In the genomic region with DNA sequence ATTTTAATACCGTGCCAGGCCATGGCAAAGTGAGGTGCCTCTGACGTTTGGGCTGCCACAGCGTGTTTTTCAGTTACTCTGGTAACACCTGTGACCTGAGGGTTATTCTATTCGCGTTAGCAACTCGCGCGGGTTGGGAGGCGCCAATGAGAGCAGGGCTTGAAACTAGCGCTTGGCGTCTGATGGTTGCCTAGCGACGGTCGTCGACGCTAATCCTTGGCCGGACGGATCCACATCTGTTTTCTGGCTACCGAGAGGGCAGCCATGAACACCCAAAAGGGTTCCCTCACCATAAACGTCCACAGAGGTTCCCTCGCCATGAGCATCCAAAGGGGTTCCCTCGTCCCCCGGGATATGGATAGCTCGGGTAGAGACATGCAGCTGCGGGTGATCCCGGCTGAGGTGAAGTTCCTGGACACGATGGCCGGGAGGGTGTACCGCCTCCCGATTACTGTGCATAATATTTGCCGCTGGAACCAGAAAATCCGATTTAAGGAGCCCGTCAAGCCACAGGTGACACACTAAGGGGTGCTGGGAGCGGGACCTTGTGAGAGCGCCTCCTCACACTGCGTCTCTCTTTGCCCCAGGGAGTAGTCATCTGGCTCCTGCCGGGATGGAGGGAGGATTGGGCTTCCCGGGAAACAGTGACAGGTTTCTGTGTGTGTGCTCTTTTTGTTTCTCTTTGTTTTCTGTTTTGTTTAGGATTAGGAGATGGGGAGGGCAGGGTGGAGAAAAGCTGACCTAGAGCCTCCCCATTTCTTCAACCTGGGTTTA, we compare ENCODE assay signal across 10 cellular contexts. TPM values are rescaled to one million over a fixed set of nuclear protein-coding genes. Genes with fewer than 3 reads are reported as not detected.
DNase-seq lines count a peak whose midpoint lies in the region; ATAC-seq lines count a peak whose summit lies in the region.
"Had no signal": no experiment of that assay in that cellular context is flagged by ENCODE, and none has a peak within 500 bp of the region (broad histone marks: within the 10 kb centered on the region; RNA-seq: fewer than 3 reads in every experiment).

A gene with protein sequence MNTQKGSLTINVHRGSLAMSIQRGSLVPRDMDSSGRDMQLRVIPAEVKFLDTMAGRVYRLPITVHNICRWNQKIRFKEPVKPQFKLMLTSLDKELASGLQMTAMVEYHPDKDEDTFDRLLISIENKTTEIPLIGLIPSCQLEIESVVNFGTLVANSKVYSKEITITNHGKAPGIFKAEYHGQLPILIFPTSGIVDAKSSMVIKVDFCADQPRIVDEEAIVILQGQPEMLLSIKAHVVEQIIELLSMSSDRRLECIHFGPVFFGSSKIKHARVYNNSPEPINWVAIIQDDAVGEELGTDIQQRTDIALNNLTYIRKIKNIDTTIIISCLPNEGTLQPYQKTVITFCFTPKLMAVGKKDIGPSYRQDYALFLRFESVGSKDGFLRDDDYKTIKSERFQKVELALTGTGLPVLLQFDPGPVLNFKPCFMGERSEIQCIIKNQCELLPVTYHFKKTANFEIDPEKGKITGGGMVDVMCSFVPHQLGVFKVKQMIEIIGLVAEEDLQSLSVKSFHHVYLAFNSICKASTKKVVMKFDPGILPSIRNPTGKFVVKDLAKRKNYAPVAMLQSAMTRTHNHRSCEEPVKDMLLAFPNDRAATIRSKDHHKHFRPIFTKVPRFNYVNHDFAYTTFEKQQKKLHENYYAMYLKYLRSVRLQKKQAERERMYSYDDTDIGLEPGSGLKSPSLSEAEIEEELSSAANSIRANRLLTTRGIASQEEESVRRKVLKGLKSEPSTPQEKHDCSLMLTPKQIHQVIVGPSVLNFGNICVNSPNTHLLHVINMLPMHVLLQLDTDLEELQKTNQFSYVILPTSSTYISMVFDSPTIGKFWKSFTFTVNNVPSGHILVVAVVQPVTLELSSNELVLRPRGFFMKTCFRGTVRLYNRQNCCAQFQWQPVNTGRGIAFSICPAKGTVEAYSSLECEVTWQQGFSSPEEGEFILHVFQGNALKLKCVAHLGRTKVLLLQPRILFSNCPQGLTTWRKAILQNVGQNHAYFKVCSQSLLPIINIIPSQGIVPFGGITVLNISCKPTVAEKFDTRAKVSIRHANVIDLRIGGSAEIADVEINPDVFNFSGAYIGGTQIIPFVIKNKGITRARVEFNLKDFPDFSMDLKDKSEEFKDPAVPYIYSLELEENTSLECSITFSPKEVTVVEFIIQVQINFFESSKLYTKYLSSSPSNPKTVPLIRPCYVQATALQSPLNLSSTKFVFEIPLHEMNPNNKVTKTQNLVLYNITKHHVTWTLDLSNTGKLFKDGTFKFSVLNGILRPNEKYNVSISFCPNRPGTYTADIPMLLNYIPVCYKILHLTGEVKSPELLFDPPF (N-terminal part only) (plus strand): TSS at position 199 of the 774 bp plus-strand sequence. CDS start 66 bp downstream, at position 265.

- H3K27ac ChIP-seq in right cardiac atrium (ENCODE audit: low read length), result no peak within 1 kb of the TSS

- ATAC-seq in right cardiac atrium (peak in 1 of 2 donors; percentile 57), HG03175 (IDR thresholded peaks at IDR 0.05; ENCODE audit: unreplicated experiment) (no peak), GM21619 (IDR thresholded peaks at IDR 0.05; ENCODE audit: unreplicated experiment) (no peak), GM19035 (IDR thresholded peaks at IDR 0.05; ENCODE audit: unreplicated experiment) (no peak)

- 2% methylated on average over 38 of the region's 38 CpGs for WGBS in right cardiac atrium

- intact Hi-C loops in right cardiac atrium (cut with DNase I) (no loop called here), posterior vena cava (cut with DNase I) (no loop called here)

- peak within 1 kb of the TSS; percentile 31 for H3K4me3 ChIP-seq in right cardiac atrium (ENCODE audit: low read length)

- no peaks in the 10 kb centered on the region for H3K4me1 ChIP-seq in right cardiac atrium (ENCODE audit: control insufficient read depth, insufficient read depth, low read length)

- peak; percentile 46 for DNase-seq in H4 (ENCODE audit: low spot score)
- peak; percentile 24 for DNase-seq in NCI-H82 treated with DMSO at 0.1 percent for 48 hours (lab: John Stamatoyannopoulos, UW; ENCODE audit: unreplicated experiment)
- peak; percentile 22 to 60 (median 56) for DNase-seq in right cardiac atrium
- peak; percentile 69 for DNase-seq in posterior vena cava (ENCODE audit: low spot score)
- no peak for DNase-seq in activated CD4-positive, alpha-beta T cell treated with anti-CD3 and anti-CD28 coated beads, Interleukin-2, amount 50 U/mL, for 1 hour
- DNase-seq: activated CD4-positive, alpha-beta T cell treated with anti-CD3 and anti-CD28 coated beads, Interleukin-2, amount 10 ng/mL, durations not matched to agents 7 days and 5 days; foreskin melanocyte had no signal

- H3K27me3 ChIP-seq in right cardiac atrium (ENCODE audit: control insufficient read depth, insufficient read depth), result no peaks in the 10 kb centered on the region

- H3K9me3 ChIP-seq in right cardiac atrium (ENCODE audit: control insufficient read depth, low read length), result no peaks in the 10 kb centered on the region

RNA-seq across cellular contexts. Expression of the gene that starts here (rescaled TPM):
- 0.84 and 1.6 TPM in 2 replicates for total RNA-seq in H4 (2014; rRNA removed; shearing (Covaris generic))
- total RNA-seq in right cardiac atrium (not detected), posterior vena cava (not detected)
- not detected for polyA plus RNA-seq in right cardiac atrium
- total RNA-seq: activated CD4-positive, alpha-beta T cell treated with anti-CD3 and anti-CD28 coated beads, Interleukin-2, amount 10 ng/mL, durations not matched to agents 7 days and 5 days had no signal

Comparison
In these comparisons a context has a peak if more than half of its experiments do, and no peak if none do; other contexts are left out.
1. Peak in DNase-seq and H3K4me3 ChIP-seq in right cardiac atrium; RNA of the gene not detected or under 1 TPM.
2. Peak in DNase-seq in posterior vena cava; RNA of the gene not detected or under 1 TPM.